In the genomic region with DNA sequence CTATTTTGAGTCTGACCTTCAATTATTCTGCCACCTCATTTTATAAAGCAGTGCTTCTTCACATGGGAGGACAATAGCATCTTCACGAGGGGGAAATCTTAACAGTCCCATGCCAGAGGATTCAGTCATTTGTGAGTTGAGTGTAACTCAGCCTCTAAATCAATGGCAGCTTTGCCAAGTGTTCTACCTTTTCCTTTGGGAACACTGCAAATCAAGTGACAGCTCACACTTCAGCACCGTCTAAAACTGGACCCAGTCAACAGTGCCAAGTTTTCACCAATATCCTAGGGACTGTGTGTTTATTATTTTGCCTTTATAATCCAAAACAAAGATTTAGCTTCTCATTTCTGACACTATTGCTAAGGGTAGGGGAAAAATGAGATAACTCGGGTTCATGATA, we compare ENCODE assay signal across 16 cellular contexts.
"Had no signal": no experiment of that assay in that cellular context is flagged by ENCODE, and none has a peak within 500 bp of the region (broad histone marks: within the 10 kb centered on the region; RNA-seq: fewer than 3 reads in every experiment).

No MANE protein-coding gene starts in this region.

- H3K4me3 ChIP-seq: gastrocnemius medialis, sigmoid colon, thoracic aorta had no signal

- H3K27ac ChIP-seq: brain microvascular endothelial cell, gastrocnemius medialis, sigmoid colon, thoracic aorta had no signal

- H3K9me3 Mint-ChIP-seq: activated B cell treated with CpG ODN at 0.5 μM for 24 hours; activated CD4-positive, alpha-beta T cell treated with anti-CD3 and anti-CD28 coated beads, Interleukin-2, amount 10 ng/mL, durations not matched to agents 24 days and 14 days; nephron had no signal

- H3K4me3 Mint-ChIP-seq: activated B cell treated with CpG ODN at 0.5 μM for 24 hours; activated CD4-positive, alpha-beta T cell treated with anti-CD3 and anti-CD28 coated beads, Interleukin-2, amount 10 ng/mL, durations not matched to agents 24 days and 14 days; activated naive CD8-positive, alpha-beta T cell; nephron; T-helper 17 cell had no signal

- H3K27ac Mint-ChIP-seq: activated B cell treated with CpG ODN at 0.5 μM for 24 hours; activated CD4-positive, alpha-beta T cell treated with anti-CD3 and anti-CD28 coated beads, Interleukin-2, amount 10 ng/mL, durations not matched to agents 24 days and 14 days; activated naive CD8-positive, alpha-beta T cell; T-helper 17 cell had no signal

- ATAC-seq: gastrocnemius medialis, left lobe of liver, T-helper 17 cell had no signal

- FAIRE-seq: islet of Langerhans had no signal

- H3K4me1 Mint-ChIP-seq: activated B cell treated with CpG ODN at 0.5 μM for 24 hours; activated CD4-positive, alpha-beta T cell treated with anti-CD3 and anti-CD28 coated beads, Interleukin-2, amount 10 ng/mL, durations not matched to agents 24 days and 14 days; T-helper 17 cell had no signal

- DNase-seq: activated B cell treated with CpG ODN at 0.5 μM for 24 hours; activated CD4-positive, alpha-beta T cell treated with anti-CD3 and anti-CD28 coated beads, Interleukin-2, amount 10 ng/mL, durations not matched to agents 24 days and 14 days; activated CD8-positive, alpha-beta memory T cell treated with anti-CD3 and anti-CD28 coated beads, Interleukin-2, amount 50 U/mL, for 48 hours; activated gamma-delta T cell treated with Interleukin-2 at 50 U/mL for 16 hours; amniotic stem cell; brain microvascular endothelial cell; erythroblast; gastrocnemius medialis; sigmoid colon; stimulated activated CD4-positive, alpha-beta T cell treated with anti-CD3 and anti-CD28 coated beads, Interleukin-1b, Interleukin-23, amount 100 ng/mL, for 48 hours; T-helper 17 cell had no signal

- H3K36me3 ChIP-seq: brain microvascular endothelial cell, gastrocnemius medialis, sigmoid colon, thoracic aorta had no signal

- H3K36me3 Mint-ChIP-seq: activated naive CD8-positive, alpha-beta T cell had no signal

- H3K27me3 ChIP-seq: brain microvascular endothelial cell, gastrocnemius medialis, sigmoid colon had no signal

- H3K4me1 ChIP-seq: gastrocnemius medialis had no signal

- H3K9me3 ChIP-seq: gastrocnemius medialis, sigmoid colon, thoracic aorta had no signal

- H3K27me3 Mint-ChIP-seq: activated B cell treated with CpG ODN at 0.5 μM for 24 hours; activated CD4-positive, alpha-beta T cell treated with anti-CD3 and anti-CD28 coated beads, Interleukin-2, amount 10 ng/mL, durations not matched to agents 24 days and 14 days; activated naive CD8-positive, alpha-beta T cell; T-helper 17 cell had no signal
